Comparison of ENCODE assay signal across 21 cellular contexts in the genomic region with DNA sequence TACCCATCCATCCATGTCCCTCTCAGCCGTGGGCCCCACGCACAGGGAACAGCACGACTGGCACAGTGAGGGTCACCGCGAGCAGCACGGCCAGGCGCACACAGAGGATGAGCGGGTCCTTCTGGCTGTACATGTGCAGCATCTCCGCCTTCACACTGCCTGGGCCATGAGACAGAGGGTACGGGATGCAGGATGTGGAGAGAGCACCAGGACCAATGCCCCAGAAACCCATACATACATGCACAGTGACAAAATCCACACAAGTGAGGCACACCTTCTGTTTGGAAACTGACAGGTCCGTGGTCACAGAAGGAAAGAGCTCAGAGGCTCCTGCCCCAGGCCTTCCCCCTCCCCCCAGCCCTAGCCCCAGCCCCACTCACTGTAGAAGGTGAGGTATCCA. TPM values are rescaled to one million over a fixed set of nuclear protein-coding genes. Genes with fewer than 3 reads are reported as not detected.
"Had no signal": no experiment of that assay in that cellular context is flagged by ENCODE, and none has a peak within 500 bp of the region (broad histone marks: within the 10 kb centered on the region; RNA-seq: fewer than 3 reads in every experiment).

No MANE protein-coding gene starts in this region.

- ATAC-seq: activated CD4-positive, CD25-positive, alpha-beta regulatory T cell treated with anti-CD3 and anti-CD28 coated beads, Interleukin-2, amount 50 U/mL, for 24 hours; activated CD8-positive, alpha-beta T cell treated with anti-CD3 and anti-CD28 coated beads for 36 hours; activated T-cell treated with anti-CD3 and anti-CD28 coated beads, Interleukin-2, amount 50 U/mL, for 4 hours; PC-3 had no signal

- DNase-seq: activated CD4-positive, alpha-beta T cell treated with anti-CD3 and anti-CD28 coated beads for 4 hours; activated CD8-positive, alpha-beta T cell treated with anti-CD3 and anti-CD28 coated beads for 36 hours; activated gamma-delta T cell treated with Interleukin-2 at 50 U/mL for 16 hours; activated naive CD4-positive, alpha-beta T cell treated with anti-CD3 and anti-CD28 coated beads, Interleukin-2, amount 10 ng/mL, durations not matched to agents 7 days and 5 days; activated naive CD8-positive, alpha-beta T cell treated with anti-CD3 and anti-CD28 coated beads for 36 hours; activated T-cell treated with anti-CD3 and anti-CD28 coated beads, Interleukin-2, amount 50 U/mL, for 4 hours; brain microvascular endothelial cell; MM.1S; NCI-H1105; NCI-H1436 treated with DMSO at 0.1 percent for 48 hours; NCI-H187; NCI-H2081; NCI-H446; NCI-H524; PC-3; SHP77 treated with DMSO at 0.1 percent for 48 hours had no signal

- H3K4me3 Mint-ChIP-seq: activated CD8-positive, alpha-beta T cell treated with anti-CD3 and anti-CD28 coated beads for 36 hours; activated naive CD4-positive, alpha-beta T cell treated with anti-CD3 and anti-CD28 coated beads, Interleukin-2, amount 10 ng/mL, durations not matched to agents 7 days and 5 days; activated naive CD8-positive, alpha-beta T cell treated with anti-CD3 and anti-CD28 coated beads for 36 hours; activated T-cell treated with anti-CD3 and anti-CD28 coated beads, Interleukin-2, amount 50 U/mL, for 4 hours; T-helper 1 cell treated with Interleukin-12 subunit alpha and Interleukin-12 subunit beta and Interleukin-4 antibody, amounts not matched to agents 30 μg/mL and 1 μg/mL, for 36 hours had no signal

- H3K27me3 Mint-ChIP-seq: activated CD8-positive, alpha-beta T cell treated with anti-CD3 and anti-CD28 coated beads for 36 hours; activated naive CD4-positive, alpha-beta T cell treated with anti-CD3 and anti-CD28 coated beads, Interleukin-2, amount 10 ng/mL, durations not matched to agents 7 days and 5 days; activated naive CD8-positive, alpha-beta T cell treated with anti-CD3 and anti-CD28 coated beads for 36 hours had no signal

- H3K9me3 Mint-ChIP-seq: activated CD8-positive, alpha-beta T cell treated with anti-CD3 and anti-CD28 coated beads for 36 hours; activated naive CD4-positive, alpha-beta T cell treated with anti-CD3 and anti-CD28 coated beads, Interleukin-2, amount 10 ng/mL, durations not matched to agents 7 days and 5 days; activated naive CD8-positive, alpha-beta T cell treated with anti-CD3 and anti-CD28 coated beads for 36 hours; activated T-cell treated with anti-CD3 and anti-CD28 coated beads, Interleukin-2, amount 50 U/mL, for 4 hours; activated T-helper 2 cell treated with anti-CD3 and anti-CD28 coated beads, Interferon-gamma antibody, Interleukin-2, Interleukin-4, amounts not matched to agents 10 μg/mL and 5 μg/mL and 100 μg/mL, durations not matched to agents 14 hours and 24 hours and 36 hours; T-helper 1 cell treated with Interleukin-12 subunit alpha and Interleukin-12 subunit beta and Interleukin-4 antibody, amounts not matched to agents 30 μg/mL and 1 μg/mL, for 36 hours had no signal

- H3K36me3 ChIP-seq: brain microvascular endothelial cell, cardiac muscle cell had no signal

- H3K27ac ChIP-seq: brain microvascular endothelial cell, cardiac muscle cell had no signal

- H3K4me3 ChIP-seq: cardiac muscle cell had no signal

- H3K27me3 ChIP-seq: brain microvascular endothelial cell, cardiac muscle cell had no signal

- H3K27ac Mint-ChIP-seq: activated naive CD4-positive, alpha-beta T cell treated with anti-CD3 and anti-CD28 coated beads, Interleukin-2, amount 10 ng/mL, durations not matched to agents 7 days and 5 days; activated T-helper 2 cell treated with anti-CD3 and anti-CD28 coated beads, Interferon-gamma antibody, Interleukin-2, Interleukin-4, amounts not matched to agents 10 μg/mL and 5 μg/mL and 100 μg/mL, durations not matched to agents 14 hours and 24 hours and 36 hours; T-helper 1 cell treated with Interleukin-12 subunit alpha and Interleukin-12 subunit beta and Interleukin-4 antibody, amounts not matched to agents 30 μg/mL and 1 μg/mL, for 36 hours had no signal

RNA-seq across cellular contexts. Expression of gene SLC38A5, which starts 9.5 kb away (rescaled TPM):
- total RNA-seq: cardiac muscle cell, SK-MEL-5 had no signal

RNA-seq across cellular contexts. Expression of gene SSX4B, which starts 48.8 kb away (rescaled TPM):
- total RNA-seq: activated CD8-positive, alpha-beta T cell treated with anti-CD3 and anti-CD28 coated beads for 36 hours; activated naive CD8-positive, alpha-beta T cell treated with anti-CD3 and anti-CD28 coated beads for 36 hours; activated T-cell treated with anti-CD3 and anti-CD28 coated beads, Interleukin-2, amount 50 U/mL, for 4 hours; activated T-helper 2 cell treated with anti-CD3 and anti-CD28 coated beads, Interferon-gamma antibody, Interleukin-2, Interleukin-4, amounts not matched to agents 10 μg/mL and 5 μg/mL and 100 μg/mL, durations not matched to agents 14 hours and 24 hours and 36 hours; cardiac muscle cell; PC-3 had no signal
